In the genomic region with DNA sequence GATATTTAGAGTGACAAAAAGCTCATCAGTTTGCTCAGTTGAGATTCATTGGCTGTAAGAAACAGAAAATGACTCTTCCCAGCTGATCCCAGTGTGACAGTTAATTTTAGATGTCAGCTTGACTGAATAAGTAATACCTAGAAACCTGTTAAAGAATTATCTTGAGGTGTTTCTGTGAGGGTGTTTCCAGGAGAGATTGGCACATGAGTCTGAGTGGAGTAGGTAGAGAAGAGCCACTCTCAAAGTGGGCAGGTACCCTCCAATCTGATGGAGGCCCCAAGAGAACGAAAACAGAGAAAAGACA, we compare ENCODE assay signal across 21 cellular contexts.
DNase-seq lines count a peak whose midpoint lies in the region; ATAC-seq, FAIRE-seq and TF ChIP-seq lines count a peak whose summit lies in the region.
"Had no signal": no experiment of that assay in that cellular context is flagged by ENCODE, and none has a peak within 500 bp of the region (broad histone marks: within the 10 kb centered on the region; RNA-seq: fewer than 3 reads in every experiment).

No MANE protein-coding gene starts in this region.

- H3K9me3 ChIP-seq in astrocyte (ENCODE audit: insufficient read depth, low read depth, low read length) (no peaks in the 10 kb centered on the region), iPS-20b (ENCODE audit: insufficient read depth, low read depth, low read length) (no peaks in the 10 kb centered on the region), trophoblast cell (ENCODE audit: insufficient read depth, low read depth, low read length) (no peaks in the 10 kb centered on the region)

- no peaks in the 10 kb centered on the region for H3K27me3 ChIP-seq in ACC112 (ENCODE audit: insufficient read depth, low read length)
- H3K27me3 ChIP-seq in astrocyte (ENCODE audit: insufficient read depth, low read length) = no peaks in the 10 kb centered on the region
- H3K27me3 ChIP-seq in iPS-20b (ENCODE audit: insufficient read depth, low read length) = no peaks in the 10 kb centered on the region
- no peaks in the 10 kb centered on the region for H3K27me3 ChIP-seq in trophoblast cell (ENCODE audit: insufficient read depth, low read length)

- no peak overlapping the region for H2AK5ac ChIP-seq in trophoblast cell (ENCODE audit: low read length)

- no peaks in the 10 kb centered on the region for H3K36me3 Mint-ChIP-seq in astrocyte (ENCODE audit: low read depth, unreplicated experiment)
- H3K36me3 Mint-ChIP-seq: CD8-positive, alpha-beta memory T cell had no signal

- H2BK120ac ChIP-seq in trophoblast cell (ENCODE audit: insufficient read depth, low read length, poor library complexity) = peak overlapping the region; percentile 73

- H3K4me1 Mint-ChIP-seq in astrocyte (ENCODE audit: low read depth, unreplicated experiment) = peaks cover 30% of the 10 kb centered on the region
- H3K4me1 Mint-ChIP-seq: CD8-positive, alpha-beta memory T cell had no signal

- H3K4me2 ChIP-seq in astrocyte (ENCODE audit: low read length) (peak overlapping the region; percentile 32), trophoblast cell (ENCODE audit: low read length) (no peak overlapping the region)
- H3K4me2 ChIP-seq: PC-9 had no signal

- H3K79me1 ChIP-seq in trophoblast cell (ENCODE audit: low read length) = peaks cover 10% of the 10 kb centered on the region

- no peaks in the 10 kb centered on the region for H4K20me1 ChIP-seq in astrocyte (ENCODE audit: insufficient read depth, low read length)

- peak overlapping the region; percentile 89 for H4K91ac ChIP-seq in trophoblast cell (ENCODE audit: low read depth, low read length)

- no peak overlapping the region for H2AFZ ChIP-seq in ACC112 (ENCODE audit: low read length, unreplicated experiment)
- H2AFZ ChIP-seq in astrocyte (ENCODE audit: low read depth, low read length) = no peak overlapping the region
- no peak overlapping the region for H2AFZ ChIP-seq in trophoblast cell (ENCODE audit: insufficient read depth, low read length, poor library complexity)
- H2AFZ ChIP-seq: PC-9 had no signal

- peak overlapping the region; percentile 80 for H2BK5ac ChIP-seq in trophoblast cell (ENCODE audit: low read depth, low read length, poor library complexity)

- H3K79me2 ChIP-seq in ACC112 (ENCODE audit: control insufficient read depth, insufficient read depth, low read length, unreplicated experiment) (no peaks in the 10 kb centered on the region), astrocyte (ENCODE audit: insufficient read depth, low read length) (no peaks in the 10 kb centered on the region), trophoblast cell (ENCODE audit: control insufficient read depth, insufficient read depth, low read length, poor library complexity) (no peaks in the 10 kb centered on the region)

- DNase-seq in astrocyte (ENCODE audit: low read depth) = no peak
- DNase-seq in trophoblast cell = no peak
- DNase-seq in medulla oblongata (ENCODE audit: extremely low spot score) = no peak
- no peak for DNase-seq in islet precursor cell
- DNase-seq in Ammon's horn (ENCODE audit: low spot score) = no peak
- DNase-seq: Calu3; CD8-positive, alpha-beta memory T cell; GDM1; GOT3; NCI-H1417 treated with DMSO at 0.1 percent for 48 hours; NCI-H187; NCI-H2107 had no signal

- WGBS in trophoblast cell (ENCODE audit: extremely low coverage, insufficient coverage, insufficient read length) = no CpG with 5 or more reads among the region's 1 CpG

- H3K27ac ChIP-seq in ACC112 (ENCODE audit: low read depth, low read length) = peak overlapping the region; percentile 74
- H3K27ac ChIP-seq in astrocyte (ENCODE audit: low read depth, low read length) = peak overlapping the region; percentile 18
- peak overlapping the region; percentile 10 for H3K27ac ChIP-seq in iPS-20b (ENCODE audit: low read length)
- peak overlapping the region; percentile 57 for H3K27ac ChIP-seq in trophoblast cell (ENCODE audit: low read depth, low read length)
- H3K27ac ChIP-seq: 22Rv1, C4-2B, PC-9, RWPE1 had no signal

- H3K4me3 ChIP-seq in ACC112 (ENCODE audit: low read depth, low read length) = no peak overlapping the region
- no peak overlapping the region for H3K4me3 ChIP-seq in astrocyte (ENCODE audit: insufficient read depth, low read depth, low read length)
- H3K4me3 ChIP-seq in iPS-20b (ENCODE audit: low read length) = no peak overlapping the region
- no peak overlapping the region for H3K4me3 ChIP-seq in trophoblast cell (ENCODE audit: low read depth, low read length)
- H3K4me3 ChIP-seq: PC-9 had no signal

- H3K27me3 Mint-ChIP-seq in astrocyte (ENCODE audit: low read depth, unreplicated experiment) = peaks cover 2% of the 10 kb centered on the region
- H3K27me3 Mint-ChIP-seq: CD8-positive, alpha-beta memory T cell had no signal

- H3K4me1 ChIP-seq in ACC112 (ENCODE audit: control insufficient read depth, insufficient read depth, low read length, unreplicated experiment) (peaks cover 16% of the 10 kb centered on the region), astrocyte (ENCODE audit: insufficient read depth, low read length) (peaks cover 12% of the 10 kb centered on the region), iPS-20b (ENCODE audit: insufficient read depth, low read length) (peaks cover 40% of the 10 kb centered on the region), trophoblast cell (ENCODE audit: control insufficient read depth in 1 of 2, insufficient read depth in 2 of 2, low read length in 2 of 2) (peaks cover 0 to 2% of the 10 kb centered on the region in 2 experiments)

- no peak overlapping the region for H3K4me3 Mint-ChIP-seq in astrocyte (ENCODE audit: unreplicated experiment)
- H3K4me3 Mint-ChIP-seq: CD8-positive, alpha-beta memory T cell had no signal

- H3K9me3 Mint-ChIP-seq in astrocyte (ENCODE audit: unreplicated experiment) = no peaks in the 10 kb centered on the region

- FAIRE-seq in astrocyte (lab: Jason Lieb, UNC) = no peak
- FAIRE-seq: GM18507 had no signal

- no peak overlapping the region for H4K8ac ChIP-seq in trophoblast cell (ENCODE audit: low read depth, low read length)

- H3K4ac ChIP-seq in trophoblast cell (ENCODE audit: low read depth, low read length) = peak overlapping the region; percentile 80

- no peak overlapping the region for H4K12ac ChIP-seq in trophoblast cell (ENCODE audit: low read depth, low read length)

- H3K14ac ChIP-seq in trophoblast cell (ENCODE audit: low read length) = peak overlapping the region; percentile 61

- no peak overlapping the region for H3K23ac ChIP-seq in trophoblast cell (ENCODE audit: low read length)

- H2BK12ac ChIP-seq in trophoblast cell (ENCODE audit: low read length) = peak overlapping the region; percentile 83

- no peak for ATAC-seq in HG02588 (IDR thresholded peaks at IDR 0.05; ENCODE audit: unreplicated experiment)
- ATAC-seq: SK-N-SH treated with all-trans-retinoic acid at 6 μM for 48 hours had no signal

- H3K9ac ChIP-seq in astrocyte (ENCODE audit: low read length) = no peak overlapping the region
- H3K9ac ChIP-seq in iPS-20b (ENCODE audit: low read depth, low read length) = no peak overlapping the region
- H3K9ac ChIP-seq in trophoblast cell (ENCODE audit: low read length) = no peak overlapping the region

- no peak overlapping the region for H3K18ac ChIP-seq in trophoblast cell (ENCODE audit: low read length)

- H3K36me3 ChIP-seq in ACC112 (ENCODE audit: insufficient read depth, low read length) (no peaks in the 10 kb centered on the region), astrocyte (ENCODE audit: insufficient read depth, low read length) (no peaks in the 10 kb centered on the region), iPS-20b (ENCODE audit: insufficient read depth, low read depth, low read length) (no peaks in the 10 kb centered on the region), trophoblast cell (ENCODE audit: control insufficient read depth in 1 of 2, insufficient read depth in 2 of 2, low read length in 2 of 2) (no peaks in the 10 kb centered on the region)

- TF ChIP-seq CTCF in astrocyte (IDR thresholded peaks at IDR 0.05; ENCODE audit: insufficient read depth, low read depth, low read length) = no peak

- peak overlapping the region; percentile 96 for H3K27ac Mint-ChIP-seq in astrocyte (ENCODE audit: unreplicated experiment)
- H3K27ac Mint-ChIP-seq: CD8-positive, alpha-beta memory T cell had no signal

Comparison
In these comparisons a context has a peak if more than half of its experiments do, and no peak if none do; other contexts are left out.
1. H3K27ac ChIP-seq: peak in every context shown above with its lines; median percentile 74 in ACC112; 57 in trophoblast cell; 18 in astrocyte; 10 in iPS-20b.